ENCODE assay signal across 9 cellular contexts in the genomic region with DNA sequence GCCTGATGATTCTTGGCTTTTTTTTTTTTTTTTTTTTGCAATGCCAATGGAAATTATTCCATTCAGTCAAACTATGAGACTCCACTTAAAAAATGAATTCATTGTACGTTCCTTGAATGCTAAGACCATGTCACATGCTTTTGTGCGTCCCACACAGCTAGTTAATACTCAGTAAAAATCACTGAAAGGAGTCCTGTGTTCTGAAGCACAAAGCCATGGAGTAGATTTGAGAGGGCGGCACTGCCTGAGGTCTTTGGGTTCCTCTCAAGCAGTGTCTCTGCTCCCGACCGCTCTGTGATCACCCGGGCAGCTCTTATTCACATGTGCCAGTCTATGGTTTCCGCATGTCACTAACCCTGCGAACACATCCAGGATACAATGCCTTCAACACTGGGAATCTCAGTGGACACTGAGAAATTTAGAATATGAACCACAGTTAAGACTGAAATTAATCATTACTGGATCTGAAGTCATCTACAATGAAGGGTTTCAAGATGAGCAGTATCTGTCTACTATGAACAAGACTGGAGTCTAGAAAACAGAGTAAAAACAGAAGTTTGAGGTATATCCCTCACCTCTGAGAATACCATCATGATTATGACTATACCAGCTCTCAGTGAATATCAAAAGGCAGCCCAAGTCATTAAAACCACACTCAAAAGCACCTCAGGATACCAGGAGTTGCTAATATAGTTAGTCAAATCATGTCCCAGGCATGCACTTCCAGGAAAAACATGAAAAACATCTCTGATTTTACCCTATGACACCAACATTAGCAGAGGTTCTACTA.
A peak's percentile ranks its signal among the peaks of the same experiment; 100 is the strongest.
DNase-seq lines count a peak whose midpoint lies in the region; ATAC-seq and TF ChIP-seq lines count a peak whose summit lies in the region.
"Had no signal": no experiment of that assay in that cellular context is flagged by ENCODE, and none has a peak within 500 bp of the region (broad histone marks: within the 10 kb centered on the region; RNA-seq: fewer than 3 reads in every experiment).

No MANE protein-coding gene starts in this region.

- H3K9me3 Mint-ChIP-seq in activated naive CD8-positive, alpha-beta T cell treated with anti-CD3 and anti-CD28 coated beads, Interleukin-2, amount 50 U/mL, for 24 hours: no peaks in the 10 kb centered on the region

- H3K9me3 ChIP-seq in aorta (ENCODE audit: control insufficient read depth, low read length): no peaks in the 10 kb centered on the region

- no peak overlapping the region for H3K4me3 ChIP-seq in aorta (ENCODE audit: low read length in 2 of 2)

- TF ChIP-seq CTCF in GM13977 (IDR thresholded peaks at IDR 0.05; ENCODE audit: extremely low read depth, insufficient read depth, missing control alignments): no peak

- no peaks in the 10 kb centered on the region for H3K4me1 ChIP-seq in aorta (ENCODE audit: control insufficient read depth in 1 of 2, insufficient read depth in 2 of 2, low read length in 2 of 2)

- intact Hi-C loops in aorta (cut with DNase I): no loop called here

- H3K36me3 Mint-ChIP-seq in activated naive CD8-positive, alpha-beta T cell treated with anti-CD3 and anti-CD28 coated beads, Interleukin-2, amount 50 U/mL, for 24 hours (ENCODE audit: low read depth): no peaks in the 10 kb centered on the region

- H3K27me3 Mint-ChIP-seq in activated naive CD8-positive, alpha-beta T cell treated with anti-CD3 and anti-CD28 coated beads, Interleukin-2, amount 50 U/mL, for 24 hours: peaks cover 3% of the 10 kb centered on the region

- no peaks in the 10 kb centered on the region for H3K36me3 ChIP-seq in aorta (ENCODE audit: control insufficient read depth in 1 of 2, insufficient read depth in 2 of 2, low read length in 1 of 2)

- peaks cover 25% of the 10 kb centered on the region for H3K4me1 Mint-ChIP-seq in activated naive CD8-positive, alpha-beta T cell treated with anti-CD3 and anti-CD28 coated beads, Interleukin-2, amount 50 U/mL, for 24 hours

- H3K4me3 Mint-ChIP-seq in activated naive CD8-positive, alpha-beta T cell treated with anti-CD3 and anti-CD28 coated beads, Interleukin-2, amount 50 U/mL, for 24 hours: no peak overlapping the region

- peak overlapping the region; percentile 8 for H3K27ac Mint-ChIP-seq in activated naive CD8-positive, alpha-beta T cell treated with anti-CD3 and anti-CD28 coated beads, Interleukin-2, amount 50 U/mL, for 24 hours

- peak; percentile 77 for DNase-seq in GM13977 (ENCODE audit: low spot score)
- DNase-seq in activated naive CD8-positive, alpha-beta T cell treated with anti-CD3 and anti-CD28 coated beads, Interleukin-2, amount 50 U/mL, for 24 hours: no peak
- no peak for DNase-seq in retina
- DNase-seq in NCI-H1930 (lab: John Stamatoyannopoulos, UW): no peak
- no peak for DNase-seq in DMS79 treated with DMSO at 0.1 percent for 48 hours (lab: John Stamatoyannopoulos, UW)
- DNase-seq in aorta: no peak
- DNase-seq: dermis blood vessel endothelial cell had no signal

- no peak overlapping the region for H3K27ac ChIP-seq in aorta (ENCODE audit: low read depth in 1 of 2, low read length in 2 of 2)

- ATAC-seq in GM19372 (IDR thresholded peaks at IDR 0.05; ENCODE audit: low read depth, unreplicated experiment): peak; percentile 82
- peak; percentile 99 for ATAC-seq in HG02981 (IDR thresholded peaks at IDR 0.05; ENCODE audit: unreplicated experiment)
- ATAC-seq in activated naive CD8-positive, alpha-beta T cell treated with anti-CD3 and anti-CD28 coated beads, Interleukin-2, amount 50 U/mL, for 24 hours: peak; percentile 98
- ATAC-seq in aorta (ENCODE audit: low FRiP score): no peak

- no peaks in the 10 kb centered on the region for H3K27me3 ChIP-seq in aorta (ENCODE audit: control insufficient read depth in 1 of 2, insufficient read depth in 2 of 2, low read length in 1 of 2)

- in situ Hi-C loops in GM13977 (cut with MboI; ENCODE audit: low pct_unique_long_range_greater_than_20kb, low sequenced_read_pairs, unreplicated experiment): no loop called here

- WGBS in aorta, 2 donors: 94 to 95% methylated on average over 8 of the region's 8 CpGs
